ENCODE assay signal across 2 cellular contexts in the genomic region with DNA sequence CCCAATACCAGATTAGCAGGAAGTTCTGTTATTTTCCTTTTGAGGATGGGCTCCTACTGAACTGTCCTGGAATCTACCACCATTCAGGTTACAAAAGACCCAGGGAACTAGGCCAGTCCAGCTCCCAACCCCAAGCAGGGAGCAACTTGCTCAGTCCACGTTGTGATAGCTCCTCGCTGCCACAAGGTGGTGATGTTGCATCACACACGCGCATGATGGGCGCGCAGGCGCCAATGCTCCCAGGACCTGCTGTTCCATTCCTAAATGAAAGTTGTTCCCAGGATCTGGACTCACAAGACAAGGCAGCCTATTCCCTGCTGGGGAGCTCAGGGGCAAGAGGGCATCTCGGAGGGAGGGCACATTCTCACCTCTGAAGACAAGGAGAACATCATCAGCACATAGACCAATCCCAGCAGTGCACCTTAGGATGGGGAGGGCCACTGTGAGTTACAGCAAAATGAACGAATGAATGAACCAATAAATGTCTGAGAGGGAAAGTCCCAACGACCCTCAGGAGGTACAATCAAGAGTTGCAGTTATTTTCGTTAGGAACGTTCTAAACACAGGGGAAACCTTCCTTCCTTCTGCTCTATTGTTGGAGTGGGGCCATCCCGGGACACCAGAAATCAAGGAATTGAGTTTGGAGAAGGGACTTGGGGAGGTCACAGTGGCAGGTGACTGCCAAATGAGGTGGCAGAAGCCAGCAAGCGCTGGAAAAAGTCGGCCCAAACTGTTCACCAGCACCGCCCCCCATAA.
TF ChIP-seq lines count a peak whose summit lies in the region.
"Not testable (repeated sequence)": the region's sequence is repeated elsewhere in the genome, so short reads cannot be mapped to it uniquely, and the experiment has no call there.

No MANE protein-coding gene starts in this region.

TF ChIP-seq in SK-N-SH, 30 proteins besides CTCF, POLR2A, EP300 and RAD21:
- TF ChIP-seq SMC3 (IDR thresholded peaks at IDR 0.05; ENCODE audit: low read depth, low read length): peak; percentile 55
TF ChIP-seq in SK-N-SH: peak in this region for 1; not testable (repeated sequence) for 29.

TF ChIP-seq in HepG2, 621 proteins besides CTCF, POLR2A, EP300 and RAD21:
- TF ChIP-seq ZNF761 (CRISPR knock-in tag; conservative IDR thresholded peaks at IDR 0.05) (0 out of 2 replicates have a peak, but pooled peaks have one; percentile 12), REPIN1 (CRISPR knock-in tag; IDR thresholded peaks at IDR 0.05; ENCODE audit: borderline replicate concordance, low read depth) (0 out of 2 replicates have a peak, but pooled peaks have one; percentile 26), LCORL (CRISPR knock-in tag; IDR thresholded peaks at IDR 0.05) (0 out of 2 replicates have a peak, but pooled peaks have one; percentile 50), STAG1 (CRISPR knock-in tag; IDR thresholded peaks at IDR 0.05) (peak; percentile 71), CBFB (CRISPR knock-in tag; IDR thresholded peaks at IDR 0.05) (0 out of 2 replicates have a peak, but pooled peaks have one; percentile 1), TARDBP (CRISPR knock-in tag; IDR thresholded peaks at IDR 0.05) (0 out of 2 replicates have a peak, but pooled peaks have one; percentile 25), DZIP1 (CRISPR knock-in tag; IDR thresholded peaks at IDR 0.05) (0 out of 2 replicates have a peak, but pooled peaks have one; percentile 16), ERF (CRISPR knock-in tag; IDR thresholded peaks at IDR 0.05) (peak; percentile 53; the same call in 1 of the 2 replicates), SP2 (CRISPR knock-in tag; IDR thresholded peaks at IDR 0.05) (0 out of 2 replicates have a peak, but pooled peaks have one; percentile 54), SMC3 (IDR thresholded peaks at IDR 0.05; ENCODE audit: low read length) (peak; percentile 38; the same call in 1 of the 2 replicates), NAIF1 (CRISPR knock-in tag; IDR thresholded peaks at IDR 0.05; ENCODE audit: borderline replicate concordance) (peak; percentile 62; the same call in 1 of the 2 replicates), ZNF138 (CRISPR knock-in tag; IDR thresholded peaks at IDR 0.05; ENCODE audit: low read depth) (0 out of 2 replicates have a peak, but pooled peaks have one; percentile 7), ZNF24 (IDR thresholded peaks at IDR 0.05) (peak; percentile 91), ZBTB38 (CRISPR knock-in tag; IDR thresholded peaks at IDR 0.05) (0 out of 2 replicates have a peak, but pooled peaks have one; percentile 36), CEBPG (CRISPR knock-in tag; IDR thresholded peaks at IDR 0.05) (peak; percentile 25; the same call in 1 of the 2 replicates), ZKSCAN8 (CRISPR knock-in tag; IDR thresholded peaks at IDR 0.05; ENCODE audit: borderline replicate concordance) (peak; percentile 60; the same call in 1 of the 2 replicates), ZMAT3 (CRISPR knock-in tag; conservative IDR thresholded peaks at IDR 0.05) (0 out of 2 replicates have a peak, but pooled peaks have one; percentile 12), SALL1 (CRISPR knock-in tag; IDR thresholded peaks at IDR 0.05) (peak; percentile 15; the same call in 1 of the 2 replicates), ZNF501 (CRISPR knock-in tag; IDR thresholded peaks at IDR 0.05) (peak; percentile 51; the same call in 1 of the 2 replicates), ZFX (CRISPR knock-in tag; IDR thresholded peaks at IDR 0.05; ENCODE audit: low read depth) (peak; percentile 35; the same call in 1 of the 2 replicates), PRDM10 (CRISPR knock-in tag; IDR thresholded peaks at IDR 0.05; ENCODE audit: low read depth) (peak; percentile 54; the same call in 1 of the 2 replicates), ZNF703 (CRISPR knock-in tag; IDR thresholded peaks at IDR 0.05; ENCODE audit: borderline replicate concordance) (0 out of 2 replicates have a peak, but pooled peaks have one; percentile 23), ARID4A (CRISPR knock-in tag; IDR thresholded peaks at IDR 0.05; ENCODE audit: borderline replicate concordance) (peak; percentile 60; the same call in 1 of the 2 replicates), NFYC (CRISPR knock-in tag; IDR thresholded peaks at IDR 0.05) (0 out of 2 replicates have a peak, but pooled peaks have one; percentile 36), ZNF569 (CRISPR knock-in tag; IDR thresholded peaks at IDR 0.05; ENCODE audit: borderline replicate concordance) (0 out of 2 replicates have a peak, but pooled peaks have one; percentile 7)
- TF ChIP-seq, protein P1, sequence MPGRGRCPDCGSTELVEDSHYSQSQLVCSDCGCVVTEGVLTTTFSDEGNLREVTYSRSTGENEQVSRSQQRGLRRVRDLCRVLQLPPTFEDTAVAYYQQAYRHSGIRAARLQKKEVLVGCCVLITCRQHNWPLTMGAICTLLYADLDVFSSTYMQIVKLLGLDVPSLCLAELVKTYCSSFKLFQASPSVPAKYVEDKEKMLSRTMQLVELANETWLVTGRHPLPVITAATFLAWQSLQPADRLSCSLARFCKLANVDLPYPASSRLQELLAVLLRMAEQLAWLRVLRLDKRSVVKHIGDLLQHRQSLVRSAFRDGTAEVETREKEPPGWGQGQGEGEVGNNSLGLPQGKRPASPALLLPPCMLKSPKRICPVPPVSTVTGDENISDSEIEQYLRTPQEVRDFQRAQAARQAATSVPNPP (CRISPR knock-in tag; IDR thresholded peaks at IDR 0.05): 0 out of 2 replicates have a peak, but pooled peaks have one; percentile 45
- TF ChIP-seq LCORL (IDR thresholded peaks at IDR 0.05): not testable (repeated sequence)
- TF ChIP-seq, protein P2, sequence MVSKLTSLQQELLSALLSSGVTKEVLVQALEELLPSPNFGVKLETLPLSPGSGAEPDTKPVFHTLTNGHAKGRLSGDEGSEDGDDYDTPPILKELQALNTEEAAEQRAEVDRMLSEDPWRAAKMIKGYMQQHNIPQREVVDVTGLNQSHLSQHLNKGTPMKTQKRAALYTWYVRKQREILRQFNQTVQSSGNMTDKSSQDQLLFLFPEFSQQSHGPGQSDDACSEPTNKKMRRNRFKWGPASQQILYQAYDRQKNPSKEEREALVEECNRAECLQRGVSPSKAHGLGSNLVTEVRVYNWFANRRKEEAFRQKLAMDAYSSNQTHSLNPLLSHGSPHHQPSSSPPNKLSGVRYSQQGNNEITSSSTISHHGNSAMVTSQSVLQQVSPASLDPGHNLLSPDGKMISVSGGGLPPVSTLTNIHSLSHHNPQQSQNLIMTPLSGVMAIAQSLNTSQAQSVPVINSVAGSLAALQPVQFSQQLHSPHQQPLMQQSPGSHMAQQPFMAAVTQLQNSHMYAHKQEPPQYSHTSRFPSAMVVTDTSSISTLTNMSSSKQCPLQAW (CRISPR knock-in tag; IDR thresholded peaks at IDR 0.05): peak; percentile 48; the same call in 1 of the 2 replicates
